Comparison of ENCODE assay signal across 23 cellular contexts in the genomic region with DNA sequence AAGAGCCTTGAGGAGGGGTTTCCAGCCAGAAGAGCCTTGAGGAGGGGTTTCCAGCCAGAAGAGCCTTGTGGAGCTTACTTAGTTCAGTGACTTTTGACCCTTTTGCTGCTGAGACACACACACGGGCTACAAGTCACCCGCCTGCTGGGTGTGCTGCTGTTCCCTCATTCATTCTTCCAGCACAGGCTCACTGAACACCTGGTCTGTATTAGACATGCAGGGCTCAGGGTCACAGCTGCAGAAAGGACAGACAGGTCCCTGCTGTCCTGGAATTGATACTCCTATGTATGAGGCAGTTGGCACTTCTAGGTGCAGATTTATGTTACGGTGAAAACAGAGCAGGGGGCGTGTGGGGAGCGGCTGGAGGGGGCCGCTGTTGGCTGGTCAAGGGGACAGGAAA. TPM values are rescaled to one million over a fixed set of nuclear protein-coding genes. Genes with fewer than 3 reads are reported as not detected.
"Had no signal": no experiment of that assay in that cellular context is flagged by ENCODE, and none has a peak within 500 bp of the region (broad histone marks: within the 10 kb centered on the region; RNA-seq: fewer than 3 reads in every experiment).

No MANE protein-coding gene starts in this region.

- H3K9me3 ChIP-seq: psoas muscle, spleen, testis, tibial nerve had no signal

- H3K36me3 Mint-ChIP-seq: natural killer cell; stimulated activated naive B cell treated with anti-CD40 and anti-IgM and Interleukin-4, amounts not matched to agents 10 μg/mL and 1 μg/mL and 100 μg/mL, for 72 hours had no signal

- H3K4me1 ChIP-seq: testis had no signal

- H3K27me3 ChIP-seq: testis had no signal

- H3K36me3 ChIP-seq: spleen, tibial nerve had no signal

- H3K4me1 Mint-ChIP-seq: natural killer cell had no signal

- H3K27ac Mint-ChIP-seq: natural killer cell; stimulated activated naive B cell treated with anti-CD40 and anti-IgM and Interleukin-4, amounts not matched to agents 10 μg/mL and 1 μg/mL and 100 μg/mL, for 72 hours had no signal

- H3K4me3 Mint-ChIP-seq: natural killer cell; stimulated activated naive B cell treated with anti-CD40 and anti-IgM and Interleukin-4, amounts not matched to agents 10 μg/mL and 1 μg/mL and 100 μg/mL, for 72 hours; stimulated activated naive CD8-positive, alpha-beta T cell treated with anti-CD3 and anti-CD28 coated beads, Interleukin-15, amount 100 ng/mL, for 72 hours had no signal

- H3K9me3 Mint-ChIP-seq: natural killer cell; stimulated activated naive B cell treated with anti-CD40 and anti-IgM and Interleukin-4, amounts not matched to agents 10 μg/mL and 1 μg/mL and 100 μg/mL, for 72 hours; stimulated activated naive CD8-positive, alpha-beta T cell treated with anti-CD3 and anti-CD28 coated beads, Interleukin-15, amount 100 ng/mL, for 72 hours had no signal

- DNase-seq: cortex of kidney; dorsolateral prefrontal cortex; effector CD8-positive, alpha-beta T cell; foreskin melanocyte; head of caudate nucleus; hippocampal formation; left colon; natural killer cell; occipital lobe; psoas muscle; retina; spleen; stimulated activated CD4-positive, alpha-beta T cell treated with anti-CD3 and anti-CD28 coated beads, Interleukin-15, amount 100 ng/mL, for 24 hours; stimulated activated CD4-positive, alpha-beta T cell treated with anti-CD3 and anti-CD28 coated beads, Interleukin-1b, Interleukin-23, amount 100 ng/mL, for 48 hours; stimulated activated CD4-positive, alpha-beta T cell treated with anti-CD3 and anti-CD28 coated beads, Interleukin-4, amount 100 ng/mL, for 4 hours; stimulated activated naive B cell treated with anti-CD40 and anti-IgM and Interleukin-4, amounts not matched to agents 10 μg/mL and 1 μg/mL and 100 μg/mL, for 72 hours; stimulated activated naive CD8-positive, alpha-beta T cell treated with anti-CD3 and anti-CD28 coated beads, Interleukin-15, amount 100 ng/mL, for 72 hours; testis had no signal

- H3K4me3 ChIP-seq: dorsolateral prefrontal cortex, psoas muscle, spleen, testis, tibial nerve had no signal

- H3K27ac ChIP-seq: dorsolateral prefrontal cortex, psoas muscle, spleen, testis, tibial nerve had no signal

RNA-seq across cellular contexts. Expression of a gene that starts 6.7 kb away (rescaled TPM):
- total RNA-seq: lung microvascular endothelial cell, mesenteric fat pad, mucosa of gallbladder, natural killer cell, psoas muscle, spleen, subcutaneous adipose tissue had no signal
- polyA plus RNA-seq: spleen had no signal
